ENCODE assay signal across 28 cellular contexts in genomic region chr3:62220616-62221015, GRCh38.
"Had no signal": no experiment of that assay in that cellular context is flagged by ENCODE, and none has a peak within 500 bp of the region (broad histone marks: within the 10 kb centered on the region; RNA-seq: fewer than 3 reads in every experiment).

No MANE protein-coding gene starts in this region.

- H3K27ac ChIP-seq: breast epithelium, dorsolateral prefrontal cortex, epithelial cell of prostate, esophagus muscularis mucosa, foreskin keratinocyte, gastroesophageal sphincter, heart right ventricle, lower lobe of right lung, pancreas, sigmoid colon, testis, tibial artery had no signal

- H3K27me3 ChIP-seq: breast epithelium, dorsolateral prefrontal cortex, esophagus muscularis mucosa, foreskin keratinocyte, gastroesophageal sphincter, heart right ventricle, pancreas, sigmoid colon, testis, tibial artery had no signal

- H3K9me3 ChIP-seq: breast epithelium, esophagus muscularis mucosa, gastroesophageal sphincter, heart right ventricle, lower lobe of right lung, pancreas, sigmoid colon, testis, tibial artery had no signal

- H3K36me3 ChIP-seq: breast epithelium, pancreas had no signal

- FAIRE-seq: colon, islet of Langerhans, pancreas had no signal

- H3K4me3 ChIP-seq: breast epithelium, dorsolateral prefrontal cortex, esophagus muscularis mucosa, gastroesophageal sphincter, heart right ventricle, lower lobe of right lung, pancreas, sigmoid colon, testis, tibial artery had no signal

- DNase-seq: central memory CD4-positive, alpha-beta T cell; dorsolateral prefrontal cortex; effector CD4-positive, alpha-beta T cell; endodermal cell; foreskin keratinocyte; heart right ventricle; hippocampal formation; lower lobe of right lung; midbrain; naive thymus-derived CD8-positive, alpha-beta T cell; nephron progenitor cell; occipital lobe; pancreas; retina; sigmoid colon; stimulated activated CD4-positive, alpha-beta T cell treated with anti-CD3 and anti-CD28 coated beads, Interleukin-2, amount 100 ng/mL, for 24 hours; stimulated activated CD4-positive, alpha-beta T cell treated with anti-CD3 and anti-CD28 coated beads, Interleukin-4, amount 100 ng/mL, for 24 hours; stimulated activated naive CD8-positive, alpha-beta T cell treated with anti-CD3 and anti-CD28 coated beads, Interleukin-15, Interleukin-2, amounts not matched to agents 100 U/mL and 50 U/mL, for 24 hours; substantia nigra; testis; tibial artery had no signal

- ATAC-seq: foreskin keratinocyte; gastroesophageal sphincter; lower lobe of right lung; naive thymus-derived CD8-positive, alpha-beta T cell; pancreas; stimulated activated effector memory CD8-positive, alpha-beta T cell treated with anti-CD3 and anti-CD28 coated beads, Interleukin-12 subunit alpha, Interleukin-12 subunit beta, amount 100 ng/mL, for 72 hours; stimulated activated naive CD8-positive, alpha-beta T cell treated with anti-CD3 and anti-CD28 coated beads, Interleukin-15, Interleukin-2, amounts not matched to agents 100 U/mL and 50 U/mL, for 24 hours had no signal

- H3K4me1 ChIP-seq: breast epithelium, esophagus muscularis mucosa, foreskin keratinocyte, gastroesophageal sphincter, lower lobe of right lung, pancreas, testis, tibial artery had no signal
